Comparison of ENCODE assay signal across 8 cellular contexts in the genomic region with DNA sequence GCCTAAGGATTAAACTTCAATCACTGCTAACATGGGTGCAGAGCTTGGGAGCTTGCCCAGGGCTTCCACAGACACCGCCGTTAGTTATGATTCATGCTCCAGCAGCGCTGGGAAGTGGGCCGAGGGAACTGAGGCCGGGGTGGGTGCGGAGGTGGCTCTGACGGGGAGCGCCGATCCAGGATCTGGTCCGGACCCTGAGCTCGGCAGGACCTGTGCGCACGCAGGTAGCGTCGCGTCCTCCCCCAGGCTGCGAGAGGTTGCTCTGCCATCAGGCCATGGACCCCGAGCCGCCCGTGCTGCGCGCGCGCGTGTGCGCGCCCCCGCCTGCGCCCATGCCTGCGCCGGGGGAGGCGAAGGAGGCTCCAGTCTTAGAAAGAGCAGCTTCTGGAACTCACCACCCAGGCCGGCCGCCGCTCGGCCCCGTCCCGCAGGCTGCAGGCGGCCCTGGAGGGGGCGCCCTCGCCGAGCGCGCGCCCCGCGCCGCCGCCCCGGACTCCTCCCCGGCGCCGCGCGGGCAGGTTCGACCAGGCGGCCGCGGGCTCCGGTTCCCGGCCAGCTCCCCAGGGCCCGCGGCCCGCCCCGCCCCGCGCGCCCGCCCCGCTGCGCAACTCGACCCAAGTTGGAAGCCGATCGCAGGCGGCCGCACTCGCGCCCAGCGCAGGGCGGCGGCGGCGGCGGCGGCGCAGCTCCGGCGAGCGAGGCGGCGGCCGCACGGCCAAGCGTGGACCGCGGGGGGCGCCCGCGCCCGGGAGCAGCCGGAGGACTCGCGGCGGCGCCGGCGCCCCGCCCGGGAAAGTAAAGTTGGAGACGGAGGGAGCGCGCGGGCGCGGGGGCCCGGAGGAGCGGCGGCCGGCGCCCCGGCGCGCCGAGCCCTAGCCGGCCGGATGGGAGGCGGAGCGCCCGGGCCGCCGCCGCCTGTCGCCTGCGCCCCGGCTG. TPM values are rescaled to one million over a fixed set of nuclear protein-coding genes. Genes with fewer than 3 reads are reported as not detected.
DNase-seq lines count a peak whose midpoint lies in the region; ATAC-seq and TF ChIP-seq lines count a peak whose summit lies in the region.

No MANE protein-coding gene starts in this region.

- WGBS in body of pancreas, 2 donors, result 0 to 1% methylated on average over 5 to 105 of the region's 135 CpGs
- WGBS in testis, 2 donors, result 0 to 2% methylated on average over 10 to 29 of the region's 135 CpGs

- H3K9ac ChIP-seq in BLaER1 treated with 17β-estradiol and CSF1 and Interleukin-3, amounts not matched to agents 10 nM and 100 nM, result peak overlapping the region; percentile 42 to 73 (median 68)

- peak overlapping the region; percentile 84 to 97 (median 93) for H3K4me2 ChIP-seq in BLaER1 treated with 17β-estradiol and CSF1 and Interleukin-3, amounts not matched to agents 10 nM and 100 nM

- peak overlapping the region in 2 of 11 experiments; percentile 6 to 20; a peak in 1 of 22 replicates for H3K27ac ChIP-seq in BLaER1 treated with 17β-estradiol and CSF1 and Interleukin-3, amounts not matched to agents 10 nM and 100 nM
- H3K27ac ChIP-seq in body of pancreas, result peak overlapping the region in 1 of 4 donors; percentile 62
- H3K27ac ChIP-seq in testis, result peak overlapping the region in 1 of 2 donors; percentile 36

- H3K4me1 ChIP-seq in BLaER1 treated with 17β-estradiol and CSF1 and Interleukin-3, amounts not matched to agents 10 nM and 100 nM, result peaks cover 30 to 71% (median 66%) of the 10 kb centered on the region in 10 experiments
- H3K4me1 ChIP-seq in body of pancreas, result peaks cover 28% of the 10 kb centered on the region
- peaks cover 4% of the 10 kb centered on the region for H3K4me1 ChIP-seq in testis

- H3K27me3 ChIP-seq in BLaER1 treated with 17β-estradiol and CSF1 and Interleukin-3, amounts not matched to agents 10 nM and 100 nM, result peaks cover 18 to 55% (median 29%) of the 10 kb centered on the region in 11 experiments; a peak in 21 of 22 replicates
- H3K27me3 ChIP-seq in body of pancreas (no peaks in the 10 kb centered on the region), testis (no peaks in the 10 kb centered on the region)

- no peaks in the 10 kb centered on the region for H3K9me3 ChIP-seq in BLaER1 treated with 17β-estradiol and CSF1 and Interleukin-3, amounts not matched to agents 10 nM and 100 nM (replicated peaks in 1 of 11)
- H3K9me3 ChIP-seq in body of pancreas, result no peaks in the 10 kb centered on the region
- no peaks in the 10 kb centered on the region for H3K9me3 ChIP-seq in testis

- intact Hi-C loops in body of pancreas (cut with DNase I) (no loop called here), testis (cut with DNase I; ENCODE audit: low total_unique reads) (no loop called here)

- TF ChIP-seq POLR2A in body of pancreas (IDR thresholded peaks at IDR 0.05) (no peak), testis (IDR thresholded peaks at IDR 0.05) (no peak)

- in situ Hi-C loops in KBM-7 (cut with MboI; ENCODE audit: low pct_unique_long_range_greater_than_20kb, low sequenced_read_pairs), result no loop called here

- DNase-seq in KBM-7 (peak; percentile 38), body of pancreas (peak; percentile 51 to 69 (median 58)), islet precursor cell (peak; percentile 87), testis (peak; percentile 58), NCI-H2029 treated with DMSO at 0.1 percent for 48 hours (lab: John Stamatoyannopoulos, UW) (no peak), NCI-H446 (lab: John Stamatoyannopoulos, UW) (no peak)

- peak overlapping the region; percentile 61 to 74 (median 67) for H3K4me3 ChIP-seq in BLaER1 treated with 17β-estradiol and CSF1 and Interleukin-3, amounts not matched to agents 10 nM and 100 nM
- no peak overlapping the region for H3K4me3 ChIP-seq in body of pancreas
- peak overlapping the region; percentile 36 to 38 for H3K4me3 ChIP-seq in testis

- TF ChIP-seq CTCF in body of pancreas (IDR thresholded peaks at IDR 0.05) (peak in 4 of 7 experiments; percentile 5 to 47 (median 32)), testis (IDR thresholded peaks at IDR 0.05) (peak in 1 of 3 experiments; percentile 49)

- peak; percentile 70 for ATAC-seq in body of pancreas
- ATAC-seq in GM18870 (IDR thresholded peaks at IDR 0.05; ENCODE audit: unreplicated experiment), result no peak

- peaks cover 0 to 66% (median 37%) of the 10 kb centered on the region in 11 experiments; a peak in 15 of 22 replicates for H4K20me1 ChIP-seq in BLaER1 treated with 17β-estradiol and CSF1 and Interleukin-3, amounts not matched to agents 10 nM and 100 nM

- H3K36me3 ChIP-seq in BLaER1 treated with 17β-estradiol and CSF1 and Interleukin-3, amounts not matched to agents 10 nM and 100 nM, result no peaks in the 10 kb centered on the region
- H3K36me3 ChIP-seq in body of pancreas (replicated peaks in 1 of 2; ENCODE audit: insufficient read depth in 1 of 2, low read depth in 2 of 2) (no peaks in the 10 kb centered on the region), testis (ENCODE audit: low read depth, missing control alignments) (no peaks in the 10 kb centered on the region)

RNA-seq across cellular contexts. Expression of a gene that starts 0.6 kb away (rescaled TPM):
- 10 to 100 TPM in 1 of 2 donors, 1 to 10 TPM in 1; 6.7 to 10.5 TPM for total RNA-seq in body of pancreas
- 10 to 100 TPM in 1 of 2 donors, 1 to 10 TPM in 1; 9.3 to 16.0 TPM for total RNA-seq in testis
- 7.2 TPM for polyA plus RNA-seq in testis (ENCODE audit: insufficient read depth, low read depth, low replicate concordance)

Comparison
In these comparisons a context has a peak if more than half of its experiments do, and no peak if none do; other contexts are left out.
1. H3K4me3 ChIP-seq: peak in BLaER1 treated with 17β-estradiol and CSF1 and Interleukin-3, amounts not matched to agents 10 nM and 100 nM (10 of 10) and testis (2 of 2); none in body of pancreas (0 of 2).
2. DNase-seq: peak in KBM-7 (single experiment), body of pancreas (4 of 4), islet precursor cell (single experiment) and testis (single experiment); none in NCI-H2029 treated with DMSO at 0.1 percent for 48 hours (single experiment) and NCI-H446 (0 of 2).